In the genomic region with DNA sequence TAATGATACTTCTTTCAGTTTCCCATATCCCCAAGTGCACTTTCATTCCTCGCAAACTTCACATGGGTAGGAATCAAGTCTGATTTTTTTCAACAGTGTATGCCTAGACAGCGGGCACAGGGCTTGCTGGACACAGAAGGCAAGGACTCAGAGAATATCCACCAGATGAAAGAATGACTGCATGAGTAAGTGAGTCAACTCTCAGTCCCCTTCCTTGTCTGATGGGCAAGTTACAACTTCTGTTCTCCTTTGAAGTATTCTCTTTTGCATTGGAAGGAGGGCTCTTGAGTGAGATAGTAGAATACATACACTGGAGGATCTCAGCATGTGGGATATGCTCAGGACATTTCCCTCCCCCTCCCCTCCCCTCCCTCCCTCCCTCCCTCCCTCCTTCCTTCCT, we compare ENCODE assay signal across 12 cellular contexts. TPM values are rescaled to one million over a fixed set of nuclear protein-coding genes. Genes with fewer than 3 reads are reported as not detected.
DNase-seq lines count a peak whose midpoint lies in the region; TF ChIP-seq lines count a peak whose summit lies in the region.
"Had no signal": no experiment of that assay in that cellular context is flagged by ENCODE, and none has a peak within 500 bp of the region (broad histone marks: within the 10 kb centered on the region; RNA-seq: fewer than 3 reads in every experiment).

No MANE protein-coding gene starts in this region.

- no peaks in the 10 kb centered on the region for H4K20me1 ChIP-seq in BLaER1

- no peak overlapping the region for H3K4me3 ChIP-seq in BLaER1
- peak overlapping the region in 2 of 4 donors; percentile 0 to 22 for H3K4me3 ChIP-seq in Peyer's patch
- no peak overlapping the region for H3K4me3 ChIP-seq in esophagus (ENCODE audit: low read depth in 1 of 2, low read length in 2 of 2)
- H3K4me3 ChIP-seq in rectal smooth muscle tissue (ENCODE audit: low read length), result peak overlapping the region; percentile 14
- H3K4me3 ChIP-seq: prostate gland had no signal

- H3K9ac ChIP-seq in BLaER1, result no peak overlapping the region
- no peak overlapping the region for H3K9ac ChIP-seq in rectal smooth muscle tissue (ENCODE audit: low read length)

- H3K4me1 ChIP-seq in BLaER1 (peaks cover 18% of the 10 kb centered on the region), Peyer's patch (peaks cover 0 to 22% (median 0%) of the 10 kb centered on the region in 4 donors), esophagus (ENCODE audit: control insufficient read depth in 2 of 2, insufficient read depth in 2 of 2, low read length in 1 of 2) (peaks cover 0 to 1% of the 10 kb centered on the region in 2 donors), rectal smooth muscle tissue (ENCODE audit: control insufficient read depth, insufficient read depth, low read length) (peaks cover 8% of the 10 kb centered on the region)
- H3K4me1 ChIP-seq: prostate gland had no signal

- 65 to 67% methylated on average over 2 of the region's 2 CpGs for WGBS in esophagus, 2 donors

- H3K27ac ChIP-seq in BLaER1, result no peak overlapping the region
- H3K27ac ChIP-seq in Peyer's patch, result peak overlapping the region in 3 of 4 donors; percentile 24 to 44 (median 25)
- H3K27ac ChIP-seq in esophagus (ENCODE audit: low read depth in 2 of 2, low read length in 1 of 2), result peak overlapping the region; percentile 75 to 92
- H3K27ac ChIP-seq in rectal smooth muscle tissue (ENCODE audit: low read depth, low read length), result no peak overlapping the region

- peaks cover 17% of the 10 kb centered on the region for H3K27me3 ChIP-seq in BLaER1
- H3K27me3 ChIP-seq in Peyer's patch, result no peaks in the 10 kb centered on the region
- H3K27me3 ChIP-seq in esophagus (ENCODE audit: control insufficient read depth in 1 of 2, insufficient read depth in 2 of 2, low read length in 2 of 2), result no peaks in the 10 kb centered on the region
- no peaks in the 10 kb centered on the region for H3K27me3 ChIP-seq in rectal smooth muscle tissue (ENCODE audit: control insufficient read depth, insufficient read depth, low read length)

- no peak for TF ChIP-seq POLR2A in Peyer's patch (IDR thresholded peaks at IDR 0.05)

- H3K9me3 ChIP-seq in BLaER1, result peaks cover 4% of the 10 kb centered on the region
- no peaks in the 10 kb centered on the region for H3K9me3 ChIP-seq in Peyer's patch
- no peaks in the 10 kb centered on the region for H3K9me3 ChIP-seq in esophagus (ENCODE audit: control insufficient read depth in 2 of 2, insufficient read depth in 1 of 2, low read depth in 1 of 2, low read length in 1 of 2)
- H3K9me3 ChIP-seq: prostate gland had no signal

- H3K36me3 ChIP-seq in BLaER1 (no peaks in the 10 kb centered on the region), Peyer's patch (no peaks in the 10 kb centered on the region), esophagus (ENCODE audit: control insufficient read depth in 2 of 2, insufficient read depth in 2 of 2, low read length in 1 of 2) (no peaks in the 10 kb centered on the region), rectal smooth muscle tissue (ENCODE audit: control insufficient read depth, insufficient read depth, low read length) (no peaks in the 10 kb centered on the region)
- H3K36me3 ChIP-seq: prostate gland had no signal

- peak overlapping the region; percentile 1; the same call in 1 of the 2 replicates for H3K4me2 ChIP-seq in BLaER1

- DNase-seq in Peyer's patch (no peak), NCI-H2081 (lab: John Stamatoyannopoulos, UW) (no peak), NOMO-1 treated with dmso at 0.1 percent for 144 hours (lab: John Stamatoyannopoulos, UW; ENCODE audit: unreplicated experiment) (no peak), NCI-H345 (lab: John Stamatoyannopoulos, UW) (no peak), germinal center (ENCODE audit: low spot score) (no peak)
- DNase-seq: activated CD4-positive, CD25-positive, alpha-beta regulatory T cell treated with anti-CD3 and anti-CD28 coated beads, Interleukin-2, amount 50 U/mL, for 72 hours; NCI-H1930; OCI-M1 had no signal

- no peak for TF ChIP-seq CTCF in Peyer's patch (IDR thresholded peaks at IDR 0.05)

RNA-seq across cellular contexts. Expression of a gene that starts 3.0 kb away (rescaled TPM):
- total RNA-seq in Peyer's patch, result 100 to 1,000 TPM in 1 of 4 donors, 10 to 100 TPM in 3; 85.8 to 101 (median 96.7) TPM
- 10 to 100 TPM; 75.6 to 88.4 TPM for polyA plus RNA-seq in esophagus

RNA-seq across cellular contexts. Expression of a gene that starts 44.7 kb away (rescaled TPM):
- total RNA-seq in Peyer's patch, result 10 to 100 TPM; 18.3 to 61.1 (median 32.0) TPM
- 10 to 100 TPM in 1 of 2 donors, 1 to 10 TPM in 1; 6.5 to 11.1 TPM for polyA plus RNA-seq in esophagus

Comparison
In these comparisons a context has a peak if more than half of its experiments do, and no peak if none do; other contexts are left out.
1. H3K27ac ChIP-seq: peak in Peyer's patch (3 of 4) and esophagus (2 of 2); none in BLaER1 (single experiment) and rectal smooth muscle tissue (single experiment).